In the genomic region with DNA sequence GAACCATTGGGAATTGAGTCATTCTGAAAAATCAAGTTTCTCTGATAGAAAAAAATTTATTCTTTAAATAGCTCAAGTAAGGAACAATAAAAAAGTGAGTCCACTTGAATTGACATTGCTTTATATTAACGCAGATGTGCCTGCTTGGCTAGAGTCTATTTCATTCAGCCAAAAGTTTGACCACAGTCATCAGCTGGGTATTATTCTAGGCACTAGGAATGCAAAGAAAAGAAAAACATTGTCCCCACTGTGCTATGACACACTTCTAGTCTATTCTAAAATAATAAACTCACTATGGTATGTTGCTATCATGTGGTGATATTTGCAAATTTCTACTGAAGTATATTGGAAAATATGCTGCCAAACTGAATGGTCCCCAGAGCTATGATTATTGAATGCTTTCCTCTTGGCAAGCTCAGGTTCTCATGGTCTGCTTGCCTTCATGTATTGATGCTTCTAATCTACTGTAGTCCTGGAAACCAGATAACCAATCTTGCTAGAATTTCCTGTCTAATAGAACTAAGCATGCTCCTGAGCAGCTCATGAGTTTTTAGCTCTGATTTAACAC, we compare ENCODE assay signal across 15 cellular contexts. TPM values are rescaled to one million over a fixed set of nuclear protein-coding genes. Genes with fewer than 3 reads are reported as not detected.
A peak's percentile ranks its signal among the peaks of the same experiment; 100 is the strongest.
DNase-seq lines count a peak whose midpoint lies in the region; ATAC-seq lines count a peak whose summit lies in the region.
"Had no signal": no experiment of that assay in that cellular context is flagged by ENCODE, and none has a peak within 500 bp of the region (broad histone marks: within the 10 kb centered on the region; RNA-seq: fewer than 3 reads in every experiment).

No MANE protein-coding gene starts in this region.

- H3K9me3 ChIP-seq in SJSA1 (replicated peaks) (no peaks in the 10 kb centered on the region), skeletal muscle satellite cell (replicated peaks; ENCODE audit: low read length) (no peaks in the 10 kb centered on the region)
- H3K9me3 ChIP-seq: BLaER1 treated with 17β-estradiol and CSF1 and Interleukin-3, amounts not matched to agents 10 nM and 100 nM had no signal

- peak overlapping the region; percentile 44 for H3K27ac ChIP-seq in SJSA1
- H3K27ac ChIP-seq: BLaER1 treated with 17β-estradiol and CSF1 and Interleukin-3, amounts not matched to agents 10 nM and 100 nM had no signal

- no peak overlapping the region for H3K9ac ChIP-seq in skeletal muscle satellite cell (ENCODE audit: low read depth, low read length)
- H3K9ac ChIP-seq: BLaER1 treated with 17β-estradiol and CSF1 and Interleukin-3, amounts not matched to agents 10 nM and 100 nM had no signal

- no peak overlapping the region for H3K4me3 ChIP-seq in SJSA1
- no peak overlapping the region for H3K4me3 ChIP-seq in skeletal muscle satellite cell (ENCODE audit: low read length)
- H3K4me3 ChIP-seq: BLaER1 treated with 17β-estradiol and CSF1 and Interleukin-3, amounts not matched to agents 10 nM and 100 nM had no signal

- DNase-seq in Daoy (ENCODE audit: low read depth), result peak; percentile 86
- DNase-seq in SJSA1 (ENCODE audit: low read depth in 1 of 2, low spot score in 2 of 2), result peak; percentile 58 to 86
- DNase-seq in fibroblast of peridontal ligament (ENCODE audit: extremely low read depth), result peak; percentile 99
- no peak for DNase-seq in stimulated activated CD4-positive, alpha-beta T cell treated with anti-CD3 and anti-CD28 coated beads, Interleukin-4, amount 100 ng/mL, for 4 hours
- no peak for DNase-seq in putamen (ENCODE audit: low spot score)
- no peak for DNase-seq in NCI-H1417 (lab: John Stamatoyannopoulos, UW)
- DNase-seq in left colon, result no peak
- DNase-seq: KG1, NCI-H345 had no signal

- intact Hi-C loops in left colon (cut with DNase I, micrococcal nuclease), result loop anchor here in 1 of 2 donors (10.0 kb wide), 1 partner anchor 196 kb away; no protein-coding TSS in a partner anchor

- H3K4me2 ChIP-seq in skeletal muscle satellite cell (ENCODE audit: low read length), result peak overlapping the region; percentile 59
- H3K4me2 ChIP-seq: BLaER1 treated with 17β-estradiol and CSF1 and Interleukin-3, amounts not matched to agents 10 nM and 100 nM had no signal

- no peak for ATAC-seq in left colon
- ATAC-seq: WTC11 had no signal

- H3K36me3 ChIP-seq in SJSA1 (no peaks in the 10 kb centered on the region), skeletal muscle satellite cell (ENCODE audit: insufficient read depth, low read length) (no peaks in the 10 kb centered on the region)
- H3K36me3 ChIP-seq: BLaER1 treated with 17β-estradiol and CSF1 and Interleukin-3, amounts not matched to agents 10 nM and 100 nM had no signal

- H3K4me1 ChIP-seq in SJSA1 (replicated peaks), result peaks cover 19% of the 10 kb centered on the region
- H3K4me1 ChIP-seq in skeletal muscle satellite cell (ENCODE audit: control insufficient read depth, insufficient read depth, low read length), result peaks cover 22% of the 10 kb centered on the region
- H3K4me1 ChIP-seq: BLaER1 treated with 17β-estradiol and CSF1 and Interleukin-3, amounts not matched to agents 10 nM and 100 nM had no signal

- H3K27me3 ChIP-seq in SJSA1 (replicated peaks), result 0 out of 2 replicates have a peak, but pooled peaks cover 3% of the 10 kb centered on the region
- H3K27me3 ChIP-seq in skeletal muscle satellite cell (ENCODE audit: control insufficient read depth, insufficient read depth, low read length), result peaks cover 5% of the 10 kb centered on the region
- H3K27me3 ChIP-seq: BLaER1 treated with 17β-estradiol and CSF1 and Interleukin-3, amounts not matched to agents 10 nM and 100 nM had no signal

RNA-seq across cellular contexts. Expression of a gene that starts 8.3 kb away (rescaled TPM):
- 0.77 and 1.4 TPM in 2 replicates for total RNA-seq in Daoy (2014; rRNA removed; shearing (Covaris generic))
- 0.13 TPM in 1 of 2 replicates, not detected in the other for total RNA-seq in SJSA1 (2014; rRNA removed; shearing (Covaris generic))
- 1.0 and 6.3 TPM in 2 replicates for total RNA-seq in skeletal muscle satellite cell (2012; rRNA removed)
- under 1 TPM; 0.39 to 0.43 TPM for total RNA-seq in left colon
- total RNA-seq: activated T-helper 1 cell treated with anti-CD3 and anti-CD28 coated beads, Interleukin-12 subunit alpha, Interleukin-12 subunit beta, Interleukin-2, Interleukin-4 antibody, amounts not matched to agents 30 ng/mL and 10 ng/mL and 1 ng/mL, durations not matched to agents 14 hours and 24 hours and 36 hours; glomerular endothelial cell had no signal

RNA-seq across cellular contexts. Expression of a gene that starts 12.1 kb away (rescaled TPM):
- 69.0 and 75.9 TPM in 2 replicates for total RNA-seq in Daoy (2014; rRNA removed; shearing (Covaris generic))
- 46.2 and 58.1 TPM in 2 replicates for total RNA-seq in SJSA1 (2014; rRNA removed; shearing (Covaris generic))
- total RNA-seq in skeletal muscle satellite cell (2012; rRNA removed), result 26.9 and 32.3 TPM in 2 replicates
- 10 to 100 TPM; 10.5 to 19.7 TPM for total RNA-seq in left colon
- total RNA-seq: activated T-helper 1 cell treated with anti-CD3 and anti-CD28 coated beads, Interleukin-12 subunit alpha, Interleukin-12 subunit beta, Interleukin-2, Interleukin-4 antibody, amounts not matched to agents 30 ng/mL and 10 ng/mL and 1 ng/mL, durations not matched to agents 14 hours and 24 hours and 36 hours had no signal

RNA-seq across cellular contexts. Expression of a gene that starts 59.9 kb away (rescaled TPM):
- total RNA-seq in Daoy (2014; rRNA removed; shearing (Covaris generic)), result not detected in 2 replicates
- total RNA-seq in SJSA1 (2014; rRNA removed; shearing (Covaris generic)), result not detected in 2 replicates
- not detected in 2 replicates for total RNA-seq in skeletal muscle satellite cell (2012; rRNA removed)
- not detected for total RNA-seq in left colon
- total RNA-seq: activated T-helper 1 cell treated with anti-CD3 and anti-CD28 coated beads, Interleukin-12 subunit alpha, Interleukin-12 subunit beta, Interleukin-2, Interleukin-4 antibody, amounts not matched to agents 30 ng/mL and 10 ng/mL and 1 ng/mL, durations not matched to agents 14 hours and 24 hours and 36 hours; glomerular endothelial cell; renal cortical epithelial cell had no signal

Comparison
In these comparisons a context has a peak if more than half of its experiments do, and no peak if none do; other contexts are left out.
1. DNase-seq: peak in Daoy (single experiment), SJSA1 (2 of 2) and fibroblast of peridontal ligament (single experiment); none in stimulated activated CD4-positive, alpha-beta T cell treated with anti-CD3 and anti-CD28 coated beads, Interleukin-4, amount 100 ng/mL, for 4 hours (0 of 2), putamen (single experiment), NCI-H1417 (0 of 3) and left colon (0 of 2).